ENCODE assay signal across 8 cellular contexts in genomic region chrX:153599192-153600031, GRCh38. TPM values are rescaled to one million over a fixed set of nuclear protein-coding genes. Genes with fewer than 3 reads are reported as not detected.
A peak's percentile ranks its signal among the peaks of the same experiment; 100 is the strongest.
DNase-seq lines count a peak whose midpoint lies in the region; ATAC-seq and TF ChIP-seq lines count a peak whose summit lies in the region.

No MANE protein-coding gene starts in this region.

- peaks cover 14% of the 10 kb centered on the region for H3K79me2 ChIP-seq in fibroblast of lung (ENCODE audit: control insufficient read depth, insufficient read depth, low read length)

- H3K9me3 Mint-ChIP-seq in IgD-negative memory B cell: peaks cover 0 to 2% (median 0%) of the 10 kb centered on the region in 3 donors
- no peaks in the 10 kb centered on the region for H3K9me3 Mint-ChIP-seq in activated T-helper 1 cell treated with anti-CD3 and anti-CD28 coated beads, Interleukin-12 subunit alpha, Interleukin-12 subunit beta, Interleukin-2, Interleukin-4 antibody, amounts not matched to agents 30 ng/mL and 10 ng/mL and 1 ng/mL, durations not matched to agents 14 hours and 24 hours and 36 hours
- H3K9me3 Mint-ChIP-seq in naive thymus-derived CD8-positive, alpha-beta T cell: peaks cover 0 to 2% (median 0%) of the 10 kb centered on the region in 9 donors
- H3K9me3 Mint-ChIP-seq in stimulated activated memory B cell treated with anti-CD40 and anti-IgM and Interleukin-4, amounts not matched to agents 10 μg/mL and 1 μg/mL and 100 μg/mL, for 72 hours: no peaks in the 10 kb centered on the region

- DNase-seq in DMS114 treated with DMSO at 0.1 percent for 48 hours (lab: John Stamatoyannopoulos, UW; ENCODE audit: unreplicated experiment) (peak; percentile 57), Peyer's patch (peak; percentile 83 to 95 (median 89)), fibroblast of lung (ENCODE audit: low read depth in 2 of 2) (peak; percentile 77 to 84)
- DNase-seq in activated T-helper 1 cell treated with anti-CD3 and anti-CD28 coated beads, Interleukin-12 subunit alpha, Interleukin-12 subunit beta, Interleukin-2, Interleukin-4 antibody, amounts not matched to agents 30 ng/mL and 10 ng/mL and 1 ng/mL, durations not matched to agents 14 hours and 24 hours and 36 hours (ENCODE audit: low spot score): peak; percentile 87
- DNase-seq in naive thymus-derived CD8-positive, alpha-beta T cell: peak; percentile 64 to 91 (median 81)

- peaks cover 4% of the 10 kb centered on the region for H3K36me3 Mint-ChIP-seq in IgD-negative memory B cell
- H3K36me3 Mint-ChIP-seq in activated T-helper 1 cell treated with anti-CD3 and anti-CD28 coated beads, Interleukin-12 subunit alpha, Interleukin-12 subunit beta, Interleukin-2, Interleukin-4 antibody, amounts not matched to agents 30 ng/mL and 10 ng/mL and 1 ng/mL, durations not matched to agents 14 hours and 24 hours and 36 hours (ENCODE audit: low read depth): peaks cover 8% of the 10 kb centered on the region
- H3K36me3 Mint-ChIP-seq in naive thymus-derived CD8-positive, alpha-beta T cell: peaks cover 0 to 12% (median 0%) of the 10 kb centered on the region in 3 donors
- peaks cover 9% of the 10 kb centered on the region for H3K36me3 Mint-ChIP-seq in stimulated activated memory B cell treated with anti-CD40 and anti-IgM and Interleukin-4, amounts not matched to agents 10 μg/mL and 1 μg/mL and 100 μg/mL, for 72 hours

- H3K9ac ChIP-seq in fibroblast of lung (ENCODE audit: insufficient read depth, low read length): peak overlapping the region; percentile 66

- H3K36me3 ChIP-seq in Peyer's patch (peaks cover 0 to 7% (median 0%) of the 10 kb centered on the region in 3 donors), fibroblast of lung (ENCODE audit: control insufficient read depth, insufficient read depth, low read length) (no peaks in the 10 kb centered on the region)

- intact Hi-C loops in activated T-helper 1 cell treated with anti-CD3 and anti-CD28 coated beads, Interleukin-12 subunit alpha, Interleukin-12 subunit beta, Interleukin-2, Interleukin-4 antibody, amounts not matched to agents 30 ng/mL and 10 ng/mL and 1 ng/mL, durations not matched to agents 14 hours and 24 hours and 36 hours (cut with micrococcal nuclease): loop anchor here (1.0 to 5.0 kb wide), 5 partner anchors 129 to 642 kb away; partner anchors contain the start of genes HAUS7, HCFC1 and ZNF275

- peak; percentile 73 for ATAC-seq in GM21576 (IDR thresholded peaks at IDR 0.05; ENCODE audit: unreplicated experiment)
- ATAC-seq in naive thymus-derived CD8-positive, alpha-beta T cell: peak; percentile 79 to 85
- peak; percentile 93 for ATAC-seq in stimulated activated memory B cell treated with anti-CD40 and anti-IgM and Interleukin-4, amounts not matched to agents 10 μg/mL and 1 μg/mL and 100 μg/mL, for 72 hours

- H3K4me2 ChIP-seq in fibroblast of lung (ENCODE audit: extremely low read depth, insufficient read depth, low read length): peak overlapping the region; percentile 58

- TF ChIP-seq CTCF in Peyer's patch (IDR thresholded peaks at IDR 0.05) (peak in 1 of 6 experiments; percentile 16), fibroblast of lung (conservative IDR thresholded peaks at IDR 0.05 in 1 of 2, IDR thresholded peaks at IDR 0.05 in 1 of 2; ENCODE audit: low read depth in 1 of 2, low read length in 2 of 2) (no peak)

- H3K27ac ChIP-seq in Peyer's patch (peak overlapping the region; percentile 59 to 77 (median 74)), fibroblast of lung (ENCODE audit: insufficient read depth, low read length) (peak overlapping the region; percentile 32)

- peaks cover 2% of the 10 kb centered on the region for H3K27me3 Mint-ChIP-seq in IgD-negative memory B cell
- peaks cover 1% of the 10 kb centered on the region for H3K27me3 Mint-ChIP-seq in activated T-helper 1 cell treated with anti-CD3 and anti-CD28 coated beads, Interleukin-12 subunit alpha, Interleukin-12 subunit beta, Interleukin-2, Interleukin-4 antibody, amounts not matched to agents 30 ng/mL and 10 ng/mL and 1 ng/mL, durations not matched to agents 14 hours and 24 hours and 36 hours (ENCODE audit: insufficient read depth)
- no peaks in the 10 kb centered on the region for H3K27me3 Mint-ChIP-seq in naive thymus-derived CD8-positive, alpha-beta T cell
- H3K27me3 Mint-ChIP-seq in stimulated activated memory B cell treated with anti-CD40 and anti-IgM and Interleukin-4, amounts not matched to agents 10 μg/mL and 1 μg/mL and 100 μg/mL, for 72 hours: no peaks in the 10 kb centered on the region

- peak in 1 of 2 donors; percentile 17 for TF ChIP-seq POLR2A in Peyer's patch (IDR thresholded peaks at IDR 0.05)

- peak overlapping the region; percentile 73 for H2AFZ ChIP-seq in fibroblast of lung (ENCODE audit: low read length)

- H3K27me3 ChIP-seq in Peyer's patch: no peaks in the 10 kb centered on the region
- no peaks in the 10 kb centered on the region for H3K27me3 ChIP-seq in fibroblast of lung (ENCODE audit: control insufficient read depth, insufficient read depth, low read length)

- H3K4me3 ChIP-seq in Peyer's patch (peak overlapping the region; percentile 51 to 74 (median 60)), fibroblast of lung (replicated peaks in 1 of 4; ENCODE audit: control extremely low read depth in 1 of 4, insufficient read depth in 1 of 4, low read depth in 3 of 4, low read length in 4 of 4) (peak overlapping the region; percentile 59 to 71 (median 68))

- H3K4me1 ChIP-seq in Peyer's patch (no peaks in the 10 kb centered on the region), fibroblast of lung (ENCODE audit: control insufficient read depth, extremely low read depth, insufficient read depth, low read length) (peaks cover 2% of the 10 kb centered on the region)

- peak overlapping the region; percentile 76 to 97 (median 88) for H3K4me3 Mint-ChIP-seq in IgD-negative memory B cell
- peak overlapping the region; percentile 89 for H3K4me3 Mint-ChIP-seq in activated T-helper 1 cell treated with anti-CD3 and anti-CD28 coated beads, Interleukin-12 subunit alpha, Interleukin-12 subunit beta, Interleukin-2, Interleukin-4 antibody, amounts not matched to agents 30 ng/mL and 10 ng/mL and 1 ng/mL, durations not matched to agents 14 hours and 24 hours and 36 hours
- H3K4me3 Mint-ChIP-seq in naive thymus-derived CD8-positive, alpha-beta T cell: peak overlapping the region; percentile 77 to 94 (median 87)
- H3K4me3 Mint-ChIP-seq in stimulated activated memory B cell treated with anti-CD40 and anti-IgM and Interleukin-4, amounts not matched to agents 10 μg/mL and 1 μg/mL and 100 μg/mL, for 72 hours: peak overlapping the region; percentile 86

- POLR2A ChIA-PET in naive thymus-derived CD8-positive, alpha-beta T cell (lab: Charles Lee): interaction anchor here (0.5 to 1.4 kb wide), 4 partner anchors 16 to 372 kb away, joined by 3 to 7 read pairs (median 6); partner anchors contain the start of gene ZNF275

- no peaks in the 10 kb centered on the region for H4K20me1 ChIP-seq in fibroblast of lung (ENCODE audit: control insufficient read depth, extremely low read depth, insufficient read depth, low read length)

- peak overlapping the region in 2 of 3 donors; percentile 39 to 59 for H3K27ac Mint-ChIP-seq in IgD-negative memory B cell
- H3K27ac Mint-ChIP-seq in activated T-helper 1 cell treated with anti-CD3 and anti-CD28 coated beads, Interleukin-12 subunit alpha, Interleukin-12 subunit beta, Interleukin-2, Interleukin-4 antibody, amounts not matched to agents 30 ng/mL and 10 ng/mL and 1 ng/mL, durations not matched to agents 14 hours and 24 hours and 36 hours: peak overlapping the region; percentile 59
- H3K27ac Mint-ChIP-seq in naive thymus-derived CD8-positive, alpha-beta T cell: peak overlapping the region in 8 of 10 donors; percentile 24 to 87 (median 75)
- peak overlapping the region; percentile 77 for H3K27ac Mint-ChIP-seq in stimulated activated memory B cell treated with anti-CD40 and anti-IgM and Interleukin-4, amounts not matched to agents 10 μg/mL and 1 μg/mL and 100 μg/mL, for 72 hours

- H3K4me1 Mint-ChIP-seq in IgD-negative memory B cell: peaks cover 17 to 30% (median 28%) of the 10 kb centered on the region in 3 donors
- peaks cover 30% of the 10 kb centered on the region for H3K4me1 Mint-ChIP-seq in activated T-helper 1 cell treated with anti-CD3 and anti-CD28 coated beads, Interleukin-12 subunit alpha, Interleukin-12 subunit beta, Interleukin-2, Interleukin-4 antibody, amounts not matched to agents 30 ng/mL and 10 ng/mL and 1 ng/mL, durations not matched to agents 14 hours and 24 hours and 36 hours (ENCODE audit: low read depth)
- H3K4me1 Mint-ChIP-seq in naive thymus-derived CD8-positive, alpha-beta T cell: peaks cover 20 to 60% (median 51%) of the 10 kb centered on the region in 4 donors
- H3K4me1 Mint-ChIP-seq in stimulated activated memory B cell treated with anti-CD40 and anti-IgM and Interleukin-4, amounts not matched to agents 10 μg/mL and 1 μg/mL and 100 μg/mL, for 72 hours: peaks cover 48% of the 10 kb centered on the region

- no peaks in the 10 kb centered on the region for H3K9me3 ChIP-seq in Peyer's patch
- H3K9me3 ChIP-seq in fibroblast of lung (ENCODE audit: control insufficient read depth, insufficient read depth, low read depth, low read length): no peaks in the 10 kb centered on the region

RNA-seq across cellular contexts. Expression of gene CCNQ, which starts 0.5 kb away (rescaled TPM):
- polyA plus RNA-seq in IgD-negative memory B cell (56.1 TPM), fibroblast of lung (19.9 and 22.8 TPM in 2 replicates)
- total RNA-seq in Peyer's patch (10 to 100 TPM; 19.0 to 33.3 (median 20.6) TPM), fibroblast of lung (24.4 and 28.2 TPM in 2 replicates)
- 28.0 and 29.3 TPM in 2 replicates for total RNA-seq in activated T-helper 1 cell treated with anti-CD3 and anti-CD28 coated beads, Interleukin-12 subunit alpha, Interleukin-12 subunit beta, Interleukin-2, Interleukin-4 antibody, amounts not matched to agents 30 ng/mL and 10 ng/mL and 1 ng/mL, durations not matched to agents 14 hours and 24 hours and 36 hours
- 25.2 and 30.4 TPM in 2 replicates for polyA plus RNA-seq in fibroblast of lung (2012)
- polyA minus RNA-seq in fibroblast of lung (ENCODE audit: low replicate concordance): 44.1 and 48.3 TPM in 2 replicates
- total RNA-seq in naive thymus-derived CD8-positive, alpha-beta T cell: 10 to 100 TPM; 25.3 to 27.3 TPM
- polyA plus RNA-seq in naive thymus-derived CD8-positive, alpha-beta T cell: 10 to 100 TPM; 28.7 to 37.6 (median 33.8) TPM

RNA-seq across cellular contexts. Expression of gene DUSP9, which starts 47.6 kb away (rescaled TPM):
- polyA plus RNA-seq in IgD-negative memory B cell (not detected), fibroblast of lung (not detected in 2 replicates)
- total RNA-seq in Peyer's patch (not detected), fibroblast of lung (under 0.01 TPM in 1 of 2 replicates, not detected in the other)
- 0.10 TPM in 2 replicates for total RNA-seq in activated T-helper 1 cell treated with anti-CD3 and anti-CD28 coated beads, Interleukin-12 subunit alpha, Interleukin-12 subunit beta, Interleukin-2, Interleukin-4 antibody, amounts not matched to agents 30 ng/mL and 10 ng/mL and 1 ng/mL, durations not matched to agents 14 hours and 24 hours and 36 hours
- polyA plus RNA-seq in fibroblast of lung (2012): not detected in 2 replicates
- not detected in 2 replicates for polyA minus RNA-seq in fibroblast of lung (ENCODE audit: low replicate concordance)
- total RNA-seq in naive thymus-derived CD8-positive, alpha-beta T cell: not detected
- polyA plus RNA-seq in naive thymus-derived CD8-positive, alpha-beta T cell: not detected

Comparison
In these comparisons a context has a peak if more than half of its experiments do, and no peak if none do; other contexts are left out.
1. Peak in every context shown above with its lines: DNase-seq, ATAC-seq, H3K4me3 ChIP-seq and H3K27ac ChIP-seq.